In genomic region chr17:4534928-4535666, GRCh38 we compare ENCODE assay signal across 18 cellular contexts. TPM values are rescaled to one million over a fixed set of nuclear protein-coding genes. Genes with fewer than 3 reads are reported as not detected.
DNase-seq lines count a peak whose midpoint lies in the region; ATAC-seq, FAIRE-seq and TF ChIP-seq lines count a peak whose summit lies in the region.
"Had no signal": no experiment of that assay in that cellular context is flagged by ENCODE, and none has a peak within 500 bp of the region (broad histone marks: within the 10 kb centered on the region; RNA-seq: fewer than 3 reads in every experiment).

No MANE protein-coding gene starts in this region.

- H3K27ac ChIP-seq in A549 (peak overlapping the region; percentile 54 to 80; a peak in 5 of 6 replicates), HEK293 (ENCODE audit: extremely low read depth, low read depth, low read length) (no peak overlapping the region), endothelial cell of umbilical vein (ENCODE audit: insufficient read depth, low read depth, low read length) (peak overlapping the region; percentile 39)
- H3K27ac ChIP-seq: hepatocyte had no signal

- TF ChIP-seq POLR2A in A549 (IDR thresholded peaks at IDR 0.05; ENCODE audit: low read length), result no peak
- TF ChIP-seq POLR2A in endothelial cell of umbilical vein (IDR thresholded peaks at IDR 0.05; ENCODE audit: low read depth, low read length), result no peak

- DNase-seq in A549 (ENCODE audit: low read depth in 1 of 2, low spot score in 1 of 2) (no peak), endothelial cell of umbilical vein (ENCODE audit: low read depth, low spot score) (no peak), retinal pigment epithelial cell (ENCODE audit: low read depth) (no peak), T-helper 17 cell (no peak), mucosa of gallbladder (ENCODE audit: low spot score) (no peak), nephron progenitor cell (no peak), HK-2 (ENCODE audit: unreplicated experiment) (no peak)
- DNase-seq: activated CD8-positive, alpha-beta memory T cell treated with anti-CD3 and anti-CD28 coated beads, Interleukin-2, amount 10 ng/mL, durations not matched to agents 7 days and 5 days; activated naive CD4-positive, alpha-beta T cell treated with anti-CD3 and anti-CD28 coated beads, Interleukin-2, amount 10 ng/mL, durations not matched to agents 7 days and 5 days; BE2C; DMS79 treated with DMSO at 0.1 percent for 48 hours; naive thymus-derived CD8-positive, alpha-beta T cell had no signal

- FAIRE-seq in A549 (lab: Jason Lieb, UNC) (no peak), endothelial cell of umbilical vein (lab: Jason Lieb, UNC) (no peak)
- FAIRE-seq: bronchial epithelial cell had no signal

- no peaks in the 10 kb centered on the region for H3K9me3 Mint-ChIP-seq in nephron progenitor cell
- H3K9me3 Mint-ChIP-seq: activated naive CD4-positive, alpha-beta T cell treated with anti-CD3 and anti-CD28 coated beads, Interleukin-2, amount 10 ng/mL, durations not matched to agents 7 days and 5 days; naive thymus-derived CD8-positive, alpha-beta T cell had no signal

- peaks cover 20% of the 10 kb centered on the region for H3K4me1 ChIP-seq in A549
- H3K4me1 ChIP-seq in HEK293 (ENCODE audit: control insufficient read depth, insufficient read depth, low read length), result no peaks in the 10 kb centered on the region
- H3K4me1 ChIP-seq in endothelial cell of umbilical vein (ENCODE audit: control insufficient read depth, extremely low read depth, insufficient read depth, low read length), result peaks cover 77% of the 10 kb centered on the region

- no peaks in the 10 kb centered on the region for H4K20me1 ChIP-seq in endothelial cell of umbilical vein (replicated peaks; ENCODE audit: control insufficient read depth, extremely low read depth, insufficient read depth, low read length)

- dilution Hi-C loops in endothelial cell of umbilical vein (cut with MboI; ENCODE audit: extremely low pct_ligation_motif_present, low sequenced_read_pairs), result no loop called here

- no TSS peak for BruUV-seq in endothelial cell of umbilical vein (replicated peaks; lab: Mats Ljungman, UMichigan)

- POLR2A ChIA-PET in A549 (lab: Yijun Ruan, JAX) (interaction anchor here (1.0 to 1.3 kb wide), 3 partner anchors 9 to 37 kb away, joined by 3 to 5 read pairs (median 3); partner anchors contain the start of gene MYBBP1A), HEK293 (lab: Yijun Ruan, JAX) (interaction anchor here (0.7 to 2.6 kb wide), 4 partner anchors 8 to 67 kb away, joined by 5 to 11 read pairs (median 7); partner anchors contain the start of gene MYBBP1A), endothelial cell of umbilical vein (lab: Charles Lee) (no interaction called here)

- H3K36me3 Mint-ChIP-seq in T-helper 17 cell (ENCODE audit: low read depth), result peaks cover 3% of the 10 kb centered on the region
- peaks cover 4% of the 10 kb centered on the region for H3K36me3 Mint-ChIP-seq in nephron progenitor cell (ENCODE audit: low read depth)
- H3K36me3 Mint-ChIP-seq: activated naive CD4-positive, alpha-beta T cell treated with anti-CD3 and anti-CD28 coated beads, Interleukin-2, amount 10 ng/mL, durations not matched to agents 7 days and 5 days had no signal

- H3K27ac Mint-ChIP-seq in T-helper 17 cell (no peak overlapping the region), nephron progenitor cell (no peak overlapping the region)
- H3K27ac Mint-ChIP-seq: activated CD8-positive, alpha-beta memory T cell treated with anti-CD3 and anti-CD28 coated beads, Interleukin-2, amount 10 ng/mL, durations not matched to agents 7 days and 5 days; activated naive CD4-positive, alpha-beta T cell treated with anti-CD3 and anti-CD28 coated beads, Interleukin-2, amount 10 ng/mL, durations not matched to agents 7 days and 5 days had no signal

- H3K9me3 ChIP-seq in A549 (no peaks in the 10 kb centered on the region), HEK293 (ENCODE audit: control insufficient read depth, insufficient read depth, low read depth, low read length) (no peaks in the 10 kb centered on the region), endothelial cell of umbilical vein (replicated peaks; ENCODE audit: control insufficient read depth, insufficient read depth, low read length) (no peaks in the 10 kb centered on the region), T-helper 17 cell (ENCODE audit: control insufficient read depth, low read length, poor library complexity, severe bottlenecking) (no peaks in the 10 kb centered on the region)
- H3K9me3 ChIP-seq: BE2C had no signal

- H3K4me3 ChIP-seq in A549 (no peak overlapping the region), HEK293 (ENCODE audit: low read depth, low read length) (no peak overlapping the region), endothelial cell of umbilical vein (replicated peaks in 1 of 3; ENCODE audit: insufficient read depth in 1 of 3, low read depth in 1 of 3, low read length in 3 of 3) (no peak overlapping the region), retinal pigment epithelial cell (ENCODE audit: low read length) (peak overlapping the region; percentile 35)
- H3K4me3 ChIP-seq: hepatocyte, skin epidermis had no signal

- no peaks in the 10 kb centered on the region for H3K79me2 ChIP-seq in endothelial cell of umbilical vein (ENCODE audit: control insufficient read depth, insufficient read depth, low read length)
- H3K79me2 ChIP-seq: hepatocyte had no signal

- no peak overlapping the region for H3K9ac ChIP-seq in endothelial cell of umbilical vein (replicated peaks; ENCODE audit: extremely low read depth, insufficient read depth, low read length)

- TF ChIP-seq CTCF in A549 (IDR thresholded peaks at IDR 0.05) (no peak), HEK293 (tag by site-specific recombination; IDR thresholded peaks at IDR 0.05) (no peak), endothelial cell of umbilical vein (IDR thresholded peaks at IDR 0.05; ENCODE audit: extremely low read depth in 1 of 2, insufficient read depth in 1 of 2, low read depth in 1 of 2, low read length in 2 of 2) (no peak), retinal pigment epithelial cell (conservative IDR thresholded peaks at IDR 0.05; ENCODE audit: low read depth, low read length) (no peak), nephron progenitor cell (IDR thresholded peaks at IDR 0.05) (no peak)

- H3K4me1 Mint-ChIP-seq in T-helper 17 cell (peaks cover 21% of the 10 kb centered on the region), nephron progenitor cell (peaks cover 35% of the 10 kb centered on the region)
- H3K4me1 Mint-ChIP-seq: activated naive CD4-positive, alpha-beta T cell treated with anti-CD3 and anti-CD28 coated beads, Interleukin-2, amount 10 ng/mL, durations not matched to agents 7 days and 5 days had no signal

- peak overlapping the region; percentile 72 for H3K4me2 ChIP-seq in A549
- H3K4me2 ChIP-seq in endothelial cell of umbilical vein (ENCODE audit: insufficient read depth, low read length), result no peak overlapping the region

- TF ChIP-seq RAD21 in A549 (conservative IDR thresholded peaks at IDR 0.05 in 1 of 2, IDR thresholded peaks at IDR 0.05 in 1 of 2), result no peak

- H3K27me3 Mint-ChIP-seq in T-helper 17 cell (peaks cover 13% of the 10 kb centered on the region), nephron progenitor cell (ENCODE audit: low read depth, poor library complexity) (peaks cover 7% of the 10 kb centered on the region)

- no peak overlapping the region for H2AFZ ChIP-seq in endothelial cell of umbilical vein (ENCODE audit: low read depth, low read length)
- H2AFZ ChIP-seq: hepatocyte had no signal

- CTCF ChIA-PET in A549 (lab: Yijun Ruan, JAX), result interaction anchor here (0.9 to 1.5 kb wide), 6 partner anchors 10 to 115 kb away, joined by 3 to 4 read pairs (median 4); no protein-coding TSS in a partner anchor
- CTCF ChIA-PET in HEK293 (lab: Yijun Ruan, JAX), result interaction anchor here (0.6 kb wide), 1 partner anchor 18 kb away, joined by 3 read pairs; no protein-coding TSS in a partner anchor
- CTCF ChIA-PET in endothelial cell of umbilical vein (lab: Charles Lee), result interaction anchor here (1.8 kb wide), 1 partner anchor 114 kb away, joined by 7 read pairs; no protein-coding TSS in a partner anchor

- WGBS in A549 (ENCODE audit: missing lambda C conversion rate), result 80% methylated on average over 26 of the region's 27 CpGs

- intact Hi-C loops in endothelial cell of umbilical vein (cut with micrococcal nuclease), result no loop called here

- no peaks in the 10 kb centered on the region for H3K9me1 ChIP-seq in endothelial cell of umbilical vein (replicated peaks; ENCODE audit: control insufficient read depth, extremely low read depth, insufficient read depth, low read length)

- no peaks in the 10 kb centered on the region for H3K27me3 ChIP-seq in endothelial cell of umbilical vein (ENCODE audit: control insufficient read depth in 2 of 2, insufficient read depth in 2 of 2, low read length in 2 of 2)
- H3K27me3 ChIP-seq: BE2C, hepatocyte had no signal

- ATAC-seq in A549, result peak in 1 of 2 experiments; percentile 7; a peak in 3 of 6 replicates
- ATAC-seq in T-helper 17 cell, result no peak
- ATAC-seq: activated CD8-positive, alpha-beta memory T cell treated with anti-CD3 and anti-CD28 coated beads, Interleukin-2, amount 10 ng/mL, durations not matched to agents 7 days and 5 days; naive thymus-derived CD8-positive, alpha-beta T cell had no signal

- H3K36me3 ChIP-seq in HEK293 (ENCODE audit: control insufficient read depth in 2 of 2, insufficient read depth in 1 of 2, low read length in 2 of 2) (peaks cover 0 to 32% of the 10 kb centered on the region in 2 experiments; a peak in 2 of 3 replicates), endothelial cell of umbilical vein (ENCODE audit: control insufficient read depth in 2 of 2, extremely low read depth in 1 of 2, insufficient read depth in 2 of 2, low read length in 2 of 2) (peaks cover under 1 to 35% of the 10 kb centered on the region in 2 experiments)
- H3K36me3 ChIP-seq: BE2C had no signal

- TF ChIP-seq EP300 in A549 (IDR thresholded peaks at IDR 0.05), result no peak

- no peak overlapping the region for H3K4me3 Mint-ChIP-seq in T-helper 17 cell
- no peak overlapping the region for H3K4me3 Mint-ChIP-seq in nephron progenitor cell
- H3K4me3 Mint-ChIP-seq: activated CD8-positive, alpha-beta memory T cell treated with anti-CD3 and anti-CD28 coated beads, Interleukin-2, amount 10 ng/mL, durations not matched to agents 7 days and 5 days; activated naive CD4-positive, alpha-beta T cell treated with anti-CD3 and anti-CD28 coated beads, Interleukin-2, amount 10 ng/mL, durations not matched to agents 7 days and 5 days; naive thymus-derived CD8-positive, alpha-beta T cell had no signal

RNA-seq across cellular contexts. Expression of gene MYBBP1A, which starts 20.1 kb away (rescaled TPM):
- 39.7 and 42.9 TPM in 2 replicates for polyA plus RNA-seq in A549 (2011; rRNA removed)
- polyA plus RNA-seq in A549 (2012; cell fraction: cytosol; rRNA removed), result 86.5 and 99.2 TPM in 2 replicates
- 314 and 436 TPM in 2 replicates for polyA plus RNA-seq in A549 (2012; cell fraction: nucleus; rRNA removed)
- polyA plus RNA-seq in A549 (2017; fragmentation: RNase III; extraction: RNeasy Plus Mini Kit Qiagen cat#74134 plus additional on column Dnase treatment), result 95.0 to 103 TPM (median 95.1 TPM) in 3 replicates
- polyA minus RNA-seq in A549 (2011; rRNA and poly(A)+ RNA removed), result 70.5 and 108 TPM in 2 replicates
- total RNA-seq in endothelial cell of umbilical vein, result 78.1 and 79.2 TPM in 2 replicates
- polyA plus RNA-seq in endothelial cell of umbilical vein, result 26.8 and 29.3 TPM in 2 replicates
- polyA plus RNA-seq in endothelial cell of umbilical vein (2011; cell fraction: cytosol; rRNA removed), result 23.1 and 28.2 TPM in 2 replicates
- polyA plus RNA-seq in endothelial cell of umbilical vein (2011; cell fraction: nucleus; rRNA removed), result 109 and 111 TPM in 2 replicates
- 54.2 and 58.6 TPM in 2 replicates for polyA plus RNA-seq in endothelial cell of umbilical vein (2012)
- polyA minus RNA-seq in endothelial cell of umbilical vein, result 36.6 and 55.5 TPM in 2 replicates
- 65.2 TPM for polyA minus RNA-seq in endothelial cell of umbilical vein (2011; cell fraction: cytosol; rRNA and poly(A)+ RNA removed)
- polyA minus RNA-seq in endothelial cell of umbilical vein (2011; cell fraction: nucleus; rRNA and poly(A)+ RNA removed), result 43.8 and 58.8 TPM in 2 replicates
- total RNA-seq in T-helper 17 cell, result 10 to 100 TPM; 63.8 to 64.4 TPM
- 30.8 TPM for total RNA-seq in mucosa of gallbladder

RNA-seq across cellular contexts. Expression of gene GGT6, which starts 25.3 kb away (rescaled TPM):
- polyA plus RNA-seq in A549 (2011; rRNA removed) (not detected in 2 replicates), A549 (2017; fragmentation: RNase III; extraction: RNeasy Plus Mini Kit Qiagen cat#74134 plus additional on column Dnase treatment) (not detected in 3 replicates), endothelial cell of umbilical vein (not detected in 2 replicates)
- 0.01 TPM in 1 of 2 replicates, not detected in the other for polyA plus RNA-seq in A549 (2012; cell fraction: cytosol; rRNA removed)
- not detected in 2 replicates for polyA plus RNA-seq in A549 (2012; cell fraction: nucleus; rRNA removed)
- not detected in 2 replicates for polyA minus RNA-seq in A549 (2011; rRNA and poly(A)+ RNA removed)
- total RNA-seq in endothelial cell of umbilical vein (not detected in 2 replicates), T-helper 17 cell (not detected), mucosa of gallbladder (21.3 TPM)
- not detected in 2 replicates for polyA plus RNA-seq in endothelial cell of umbilical vein (2011; cell fraction: cytosol; rRNA removed)
- polyA plus RNA-seq in endothelial cell of umbilical vein (2011; cell fraction: nucleus; rRNA removed), result not detected in 2 replicates
- polyA plus RNA-seq in endothelial cell of umbilical vein (2012), result not detected in 2 replicates
- not detected in 2 replicates for polyA minus RNA-seq in endothelial cell of umbilical vein
- not detected for polyA minus RNA-seq in endothelial cell of umbilical vein (2011; cell fraction: cytosol; rRNA and poly(A)+ RNA removed)
- polyA minus RNA-seq in endothelial cell of umbilical vein (2011; cell fraction: nucleus; rRNA and poly(A)+ RNA removed), result not detected in 2 replicates
- total RNA-seq: activated CD8-positive, alpha-beta memory T cell treated with anti-CD3 and anti-CD28 coated beads, Interleukin-2, amount 10 ng/mL, durations not matched to agents 7 days and 5 days; hepatocyte; HT1080; naive thymus-derived CD8-positive, alpha-beta T cell had no signal
- polyA plus RNA-seq: hepatocyte; naive thymus-derived CD8-positive, alpha-beta T cell had no signal

RNA-seq across cellular contexts. Expression of gene SPNS2, which starts 36.4 kb away (rescaled TPM):
- polyA plus RNA-seq in A549 (2011; rRNA removed) (0.25 and 0.27 TPM in 2 replicates), A549 (2017; fragmentation: RNase III; extraction: RNeasy Plus Mini Kit Qiagen cat#74134 plus additional on column Dnase treatment) (0.13 to 0.46 TPM (median 0.38 TPM) in 3 replicates), endothelial cell of umbilical vein (70.2 and 77.3 TPM in 2 replicates)
- polyA plus RNA-seq in A549 (2012; cell fraction: cytosol; rRNA removed), result 0.03 and 0.09 TPM in 2 replicates
- polyA plus RNA-seq in A549 (2012; cell fraction: nucleus; rRNA removed), result 0.05 and 0.11 TPM in 2 replicates
- polyA minus RNA-seq in A549 (2011; rRNA and poly(A)+ RNA removed), result 0.29 and 1.3 TPM in 2 replicates
- total RNA-seq in endothelial cell of umbilical vein (56.6 and 77.3 TPM in 2 replicates), T-helper 17 cell (under 1 TPM; 0.22 to 0.73 TPM), mucosa of gallbladder (158 TPM)
- 47.5 and 59.9 TPM in 2 replicates for polyA plus RNA-seq in endothelial cell of umbilical vein (2011; cell fraction: cytosol; rRNA removed)
- 70.4 and 94.6 TPM in 2 replicates for polyA plus RNA-seq in endothelial cell of umbilical vein (2011; cell fraction: nucleus; rRNA removed)
- 16.2 and 28.4 TPM in 2 replicates for polyA plus RNA-seq in endothelial cell of umbilical vein (2012)
- polyA minus RNA-seq in endothelial cell of umbilical vein, result 46.1 and 59.7 TPM in 2 replicates
- polyA minus RNA-seq in endothelial cell of umbilical vein (2011; cell fraction: cytosol; rRNA and poly(A)+ RNA removed), result not detected
- 21.3 and 41.6 TPM in 2 replicates for polyA minus RNA-seq in endothelial cell of umbilical vein (2011; cell fraction: nucleus; rRNA and poly(A)+ RNA removed)

RNA-seq across cellular contexts. Expression of gene SMTNL2, which starts 49.2 kb away (rescaled TPM):
- polyA plus RNA-seq in A549 (2011; rRNA removed) (0.05 and 0.07 TPM in 2 replicates), A549 (2017; fragmentation: RNase III; extraction: RNeasy Plus Mini Kit Qiagen cat#74134 plus additional on column Dnase treatment) (0.06 to 0.21 TPM (median 0.10 TPM) in 3 replicates), endothelial cell of umbilical vein (not detected in 2 replicates)
- polyA plus RNA-seq in A549 (2012; cell fraction: cytosol; rRNA removed), result 0.05 and 0.08 TPM in 2 replicates
- 0.13 and 0.14 TPM in 2 replicates for polyA plus RNA-seq in A549 (2012; cell fraction: nucleus; rRNA removed)
- polyA minus RNA-seq in A549 (2011; rRNA and poly(A)+ RNA removed), result 0.08 and 0.15 TPM in 2 replicates
- total RNA-seq in endothelial cell of umbilical vein (not detected in 2 replicates), T-helper 17 cell (not detected), mucosa of gallbladder (2.4 TPM)
- polyA plus RNA-seq in endothelial cell of umbilical vein (2011; cell fraction: cytosol; rRNA removed), result not detected in 2 replicates
- polyA plus RNA-seq in endothelial cell of umbilical vein (2011; cell fraction: nucleus; rRNA removed), result not detected in 2 replicates
- polyA plus RNA-seq in endothelial cell of umbilical vein (2012), result not detected in 2 replicates
- not detected in 2 replicates for polyA minus RNA-seq in endothelial cell of umbilical vein
- polyA minus RNA-seq in endothelial cell of umbilical vein (2011; cell fraction: cytosol; rRNA and poly(A)+ RNA removed), result not detected
- not detected in 2 replicates for polyA minus RNA-seq in endothelial cell of umbilical vein (2011; cell fraction: nucleus; rRNA and poly(A)+ RNA removed)
- total RNA-seq: activated CD8-positive, alpha-beta memory T cell treated with anti-CD3 and anti-CD28 coated beads, Interleukin-2, amount 10 ng/mL, durations not matched to agents 7 days and 5 days; bronchial epithelial cell; HT1080; left lobe of liver; naive thymus-derived CD8-positive, alpha-beta T cell had no signal
- polyA plus RNA-seq: naive thymus-derived CD8-positive, alpha-beta T cell had no signal

Comparison
In these comparisons a context has a peak if more than half of its experiments do, and no peak if none do; other contexts are left out.
1. RNA of gene GGT6, which starts 25.3 kb away (total RNA-seq): 21.3 TPM in mucosa of gallbladder (single experiment); not detected in endothelial cell of umbilical vein and not detected in T-helper 17 cell; every median in the first group is over 10 times any median in the second.
2. RNA of gene SPNS2, which starts 36.4 kb away (total RNA-seq): 158 TPM in mucosa of gallbladder (single experiment) and 56.6 to 77.3 TPM in endothelial cell of umbilical vein; 0.22 to 0.73 TPM in T-helper 17 cell; every median in the first group is over 10 times any median in the second.
3. Of the 5 proteins assayed by ChIP-seq in both HEK293 and A549: peak only in HEK293: none; only in A549: PBX3; in both: none; in neither: 4.